In genomic region chr9:92293075-92293354, GRCh38 we compare ENCODE assay signal across 7 cellular contexts. TPM values are rescaled to one million over a fixed set of nuclear protein-coding genes. Genes with fewer than 3 reads are reported as not detected.
DNase-seq lines count a peak whose midpoint lies in the region; ATAC-seq and TF ChIP-seq lines count a peak whose summit lies in the region.

No MANE protein-coding gene starts in this region.

- peaks cover 44% of the 10 kb centered on the region for H3K36me3 ChIP-seq in iPS-18a (ENCODE audit: control insufficient read depth, low read depth, low read length)

- H3K9me3 Mint-ChIP-seq in activated CD8-positive, alpha-beta T cell treated with anti-CD3 and anti-CD28 coated beads for 36 hours, result no peaks in the 10 kb centered on the region
- H3K9me3 Mint-ChIP-seq in stimulated activated memory B cell treated with anti-CD40 and anti-IgM and Interleukin-4, amounts not matched to agents 10 μg/mL and 1 μg/mL and 100 μg/mL, for 72 hours, result no peaks in the 10 kb centered on the region

- CTCF ChIA-PET in activated CD8-positive, alpha-beta T cell treated with anti-CD3 and anti-CD28 coated beads for 36 hours (lab: Charles Lee), result no interaction called here

- no peaks in the 10 kb centered on the region for H3K9me3 ChIP-seq in iPS-18a (ENCODE audit: control insufficient read depth, low read depth, low read length)

- H3K27me3 Mint-ChIP-seq in activated CD8-positive, alpha-beta T cell treated with anti-CD3 and anti-CD28 coated beads for 36 hours, result no peaks in the 10 kb centered on the region
- no peaks in the 10 kb centered on the region for H3K27me3 Mint-ChIP-seq in stimulated activated memory B cell treated with anti-CD40 and anti-IgM and Interleukin-4, amounts not matched to agents 10 μg/mL and 1 μg/mL and 100 μg/mL, for 72 hours

- ATAC-seq in activated CD8-positive, alpha-beta T cell treated with anti-CD3 and anti-CD28 coated beads for 36 hours, result no peak
- ATAC-seq in stimulated activated memory B cell treated with anti-CD40 and anti-IgM and Interleukin-4, amounts not matched to agents 10 μg/mL and 1 μg/mL and 100 μg/mL, for 72 hours, result no peak
- ATAC-seq in GM21367 (IDR thresholded peaks at IDR 0.05; ENCODE audit: unreplicated experiment) (no peak), GM21786 (IDR thresholded peaks at IDR 0.05; ENCODE audit: unreplicated experiment) (no peak), HG03565 (IDR thresholded peaks at IDR 0.05; ENCODE audit: unreplicated experiment) (no peak)

- H3K36me3 Mint-ChIP-seq in activated CD8-positive, alpha-beta T cell treated with anti-CD3 and anti-CD28 coated beads for 36 hours (ENCODE audit: low read depth), result peaks cover 67% of the 10 kb centered on the region
- H3K36me3 Mint-ChIP-seq in stimulated activated memory B cell treated with anti-CD40 and anti-IgM and Interleukin-4, amounts not matched to agents 10 μg/mL and 1 μg/mL and 100 μg/mL, for 72 hours, result peaks cover 37% of the 10 kb centered on the region

- peak overlapping the region; percentile 96 for H3K9ac ChIP-seq in iPS-18a (ENCODE audit: low read length)

- no peak for TF ChIP-seq CTCF in HL-60 (IDR thresholded peaks at IDR 0.05; ENCODE audit: insufficient read depth, low read length)
- no peak for TF ChIP-seq CTCF in activated CD8-positive, alpha-beta T cell treated with anti-CD3 and anti-CD28 coated beads for 36 hours (IDR thresholded peaks at IDR 0.05)

- H3K4me3 ChIP-seq in HL-60 (replicated peaks; ENCODE audit: insufficient read depth, low read length) (peak overlapping the region; percentile 70), iPS-18a (ENCODE audit: low read length) (peak overlapping the region; percentile 96)

- no peaks in the 10 kb centered on the region for H3K27me3 ChIP-seq in HL-60 (ENCODE audit: insufficient read depth, poor library complexity, severe bottlenecking)
- no peaks in the 10 kb centered on the region for H3K27me3 ChIP-seq in iPS-18a (ENCODE audit: control insufficient read depth, insufficient read depth, low read length)

- H3K4me1 Mint-ChIP-seq in activated CD8-positive, alpha-beta T cell treated with anti-CD3 and anti-CD28 coated beads for 36 hours (ENCODE audit: low read depth), result peaks cover 57% of the 10 kb centered on the region
- H3K4me1 Mint-ChIP-seq in stimulated activated memory B cell treated with anti-CD40 and anti-IgM and Interleukin-4, amounts not matched to agents 10 μg/mL and 1 μg/mL and 100 μg/mL, for 72 hours, result peaks cover 43% of the 10 kb centered on the region

- H3K4me1 ChIP-seq in iPS-18a (ENCODE audit: control insufficient read depth, low read depth, low read length), result no peaks in the 10 kb centered on the region

- intact Hi-C loops in activated CD8-positive, alpha-beta T cell treated with anti-CD3 and anti-CD28 coated beads for 36 hours (cut with micrococcal nuclease), result no loop called here

- H3K27ac Mint-ChIP-seq in activated CD8-positive, alpha-beta T cell treated with anti-CD3 and anti-CD28 coated beads for 36 hours, result peak overlapping the region; percentile 99
- peak overlapping the region; percentile 100 for H3K27ac Mint-ChIP-seq in stimulated activated memory B cell treated with anti-CD40 and anti-IgM and Interleukin-4, amounts not matched to agents 10 μg/mL and 1 μg/mL and 100 μg/mL, for 72 hours

- H3K27ac ChIP-seq in HL-60 (replicated peaks) (peak overlapping the region; percentile 89), iPS-18a (ENCODE audit: low read length) (peak overlapping the region; percentile 66)

- POLR2A ChIA-PET in activated CD8-positive, alpha-beta T cell treated with anti-CD3 and anti-CD28 coated beads for 36 hours (lab: Charles Lee), result interaction anchor here (0.9 to 2.7 kb wide), 5 partner anchors 9 to 32 kb away, joined by 3 to 15 read pairs (median 5); partner anchors contain the start of genes CENPP and NOL8

- no peak for DNase-seq in HL-60 (ENCODE audit: low read depth in 1 of 2, low spot score in 1 of 2)
- no peak for DNase-seq in activated CD8-positive, alpha-beta T cell treated with anti-CD3 and anti-CD28 coated beads for 36 hours

- peak overlapping the region; percentile 85 for H3K4me3 Mint-ChIP-seq in activated CD8-positive, alpha-beta T cell treated with anti-CD3 and anti-CD28 coated beads for 36 hours
- H3K4me3 Mint-ChIP-seq in stimulated activated memory B cell treated with anti-CD40 and anti-IgM and Interleukin-4, amounts not matched to agents 10 μg/mL and 1 μg/mL and 100 μg/mL, for 72 hours, result peak overlapping the region; percentile 100

RNA-seq across cellular contexts. Expression of gene IARS1, which starts 0.5 kb away (rescaled TPM):
- 100 to 1,000 TPM; 247 to 251 TPM for total RNA-seq in activated CD8-positive, alpha-beta T cell treated with anti-CD3 and anti-CD28 coated beads for 36 hours

RNA-seq across cellular contexts. Expression of gene NOL8, which starts 32.1 kb away (rescaled TPM):
- total RNA-seq in activated CD8-positive, alpha-beta T cell treated with anti-CD3 and anti-CD28 coated beads for 36 hours, result 10 to 100 TPM; 44.1 to 46.5 TPM

RNA-seq across cellular contexts. Expression of gene CENPP, which starts 32.7 kb away (rescaled TPM):
- 10 to 100 TPM; 22.5 to 28.7 TPM for total RNA-seq in activated CD8-positive, alpha-beta T cell treated with anti-CD3 and anti-CD28 coated beads for 36 hours
